Comparison of ENCODE assay signal across 1 cellular context in the genomic region with DNA sequence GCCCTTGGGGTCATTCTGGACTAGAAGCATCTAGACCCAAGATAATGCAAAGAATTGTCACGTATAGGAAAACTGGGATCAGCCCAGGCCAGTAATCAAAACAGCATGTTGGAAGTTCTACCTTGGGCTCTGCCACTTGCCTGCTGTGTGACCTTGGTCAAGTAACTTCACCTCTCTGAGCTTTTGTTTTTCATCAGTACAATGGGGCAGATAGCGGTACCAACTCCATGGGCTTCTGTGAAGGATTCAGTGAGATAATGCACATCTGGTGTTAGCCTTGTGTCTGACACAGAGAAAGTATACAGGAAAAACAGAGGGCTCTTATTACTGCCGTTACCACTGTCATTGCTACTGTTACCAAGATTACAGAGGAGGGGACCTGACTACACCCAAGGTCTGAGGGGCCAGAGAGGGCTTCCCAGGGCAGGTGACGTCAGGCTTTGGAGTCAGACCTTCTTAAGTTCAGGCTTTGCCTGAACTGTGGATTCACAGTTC.
TF ChIP-seq lines count a peak whose summit lies in the region.

No MANE protein-coding gene starts in this region.

TF ChIP-seq in GM12878, 131 proteins besides CTCF, POLR2A, EP300 and RAD21 (continued from another document):
- TF ChIP-seq IRF3 (IDR thresholded peaks at IDR 0.05): no peak
